In the genomic region with DNA sequence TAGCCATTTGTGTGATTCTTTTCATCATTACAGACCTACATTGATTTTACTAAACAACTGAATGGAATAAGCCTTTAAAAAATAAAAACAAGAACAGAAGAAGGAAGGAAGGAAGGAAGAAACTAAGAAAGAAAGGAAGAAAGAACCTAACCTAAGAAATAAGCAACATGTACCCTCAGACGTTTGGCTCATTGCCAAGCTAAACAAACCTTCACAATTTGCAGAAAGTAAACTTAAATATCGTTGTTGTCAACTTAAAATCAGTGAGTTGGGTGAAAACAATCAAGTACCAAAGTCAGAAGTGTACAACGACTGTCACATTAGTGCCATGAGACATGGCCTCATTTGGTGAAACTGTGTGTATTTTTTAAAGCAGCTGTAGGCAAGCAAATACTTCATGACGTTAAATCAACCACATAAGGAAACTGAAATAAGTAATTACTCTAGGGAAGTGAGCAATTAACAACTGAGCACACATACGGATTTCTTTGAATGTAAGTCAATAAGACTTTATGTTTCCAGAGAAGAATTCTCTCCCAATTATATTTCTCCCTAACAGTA, we compare ENCODE assay signal across 23 cellular contexts.
DNase-seq lines count a peak whose midpoint lies in the region; TF ChIP-seq lines count a peak whose summit lies in the region.
"Had no signal": no experiment of that assay in that cellular context is flagged by ENCODE, and none has a peak within 500 bp of the region (broad histone marks: within the 10 kb centered on the region; RNA-seq: fewer than 3 reads in every experiment).

No MANE protein-coding gene starts in this region.

- H3K27me3 ChIP-seq in BE2C = no peaks in the 10 kb centered on the region
- H3K27me3 ChIP-seq in left ventricle myocardium inferior (ENCODE audit: low read depth) = no peaks in the 10 kb centered on the region
- H3K27me3 ChIP-seq in dorsolateral prefrontal cortex = no peaks in the 10 kb centered on the region
- H3K27me3 ChIP-seq: heart left ventricle, neutrophil, spleen had no signal

- intact Hi-C loops in left ventricle myocardium inferior (cut with micrococcal nuclease) (no loop called here), dorsolateral prefrontal cortex (cut with DNase I) (no loop called here)

- no peak for TF ChIP-seq CTCF in LNCaP clone FGC (IDR thresholded peaks at IDR 0.05; ENCODE audit: control insufficient read depth, extremely low read depth, insufficient read depth)
- TF ChIP-seq CTCF in astrocyte of the spinal cord (IDR thresholded peaks at IDR 0.05; ENCODE audit: low read depth, low read length) = no peak
- TF ChIP-seq CTCF in BE2C (IDR thresholded peaks at IDR 0.05; ENCODE audit: low read depth, low read length) = no peak
- TF ChIP-seq CTCF in left ventricle myocardium inferior (IDR thresholded peaks at IDR 0.05; ENCODE audit: borderline replicate concordance) = no peak
- no peak for TF ChIP-seq CTCF in dorsolateral prefrontal cortex (IDR thresholded peaks at IDR 0.05 in 54 of 56, conservative IDR thresholded peaks at IDR 0.05 in 2 of 56; ENCODE audit: low read depth in 1 of 56, partially characterized antibody in 56 of 56)

- H3K9me3 ChIP-seq in BE2C = no peaks in the 10 kb centered on the region
- H3K9me3 ChIP-seq in left ventricle myocardium inferior (replicated peaks) = peaks cover 7% of the 10 kb centered on the region
- H3K9me3 ChIP-seq: lower lobe of right lung, neutrophil had no signal

- H3K4me3 ChIP-seq in LNCaP clone FGC (ENCODE audit: low read depth, low read length) = no peak overlapping the region
- H3K4me3 ChIP-seq in astrocyte of the spinal cord (ENCODE audit: low read depth, low read length) = no peak overlapping the region
- no peak overlapping the region for H3K4me3 ChIP-seq in BE2C (ENCODE audit: low read depth, low read length)
- no peak overlapping the region for H3K4me3 ChIP-seq in left ventricle myocardium inferior
- no peak overlapping the region for H3K4me3 ChIP-seq in dorsolateral prefrontal cortex
- H3K4me3 ChIP-seq: heart left ventricle, lower lobe of right lung, spleen had no signal

- in situ Hi-C loops in astrocyte of the spinal cord (cut with HindIII; ENCODE audit: low sequenced_read_pairs) = no loop called here

- H3K4me1 ChIP-seq in BE2C (peaks cover 23% of the 10 kb centered on the region), left ventricle myocardium inferior (no peaks in the 10 kb centered on the region)
- H3K4me1 ChIP-seq: heart left ventricle, lower lobe of right lung, spleen had no signal

- DNase-seq in Daoy (ENCODE audit: low read depth) = peak; percentile 4
- DNase-seq in LNCaP clone FGC (ENCODE audit: low read depth) = peak; percentile 11
- DNase-seq in NCI-H69 (lab: John Stamatoyannopoulos, UW) = peak; percentile 94
- peak; percentile 7 for DNase-seq in astrocyte of the spinal cord (ENCODE audit: low read depth, low spot score)
- no peak for DNase-seq in BE2C
- DNase-seq in left ventricle myocardium inferior = no peak
- DNase-seq in activated naive CD4-positive, alpha-beta T cell treated with Interleukin-2 at 50 U/mL for 16 hours = no peak
- no peak for DNase-seq in dorsolateral prefrontal cortex
- DNase-seq: activated CD8-positive, alpha-beta T cell treated with anti-CD3 and anti-CD28 coated beads for 36 hours; activated naive CD4-positive, alpha-beta T cell treated with anti-CD3 and anti-CD28 coated beads for 36 hours; activated T-cell treated with anti-CD3 and anti-CD28 coated beads, Interleukin-2, amount 50 U/mL, for 1 hour; AML-193; anterior cingulate cortex; Calu3; effector memory CD8-positive, alpha-beta T cell; heart left ventricle; KG1; lower lobe of right lung; NCI-H1694 treated with DMSO at 0.1 percent for 48 hours; NCI-H524 treated with DMSO at 0.1 percent for 48 hours; spleen; T-helper 9 cell had no signal

- H3K27ac ChIP-seq in left ventricle myocardium inferior (replicated peaks) (no peak overlapping the region), dorsolateral prefrontal cortex (no peak overlapping the region)
- H3K27ac ChIP-seq: heart left ventricle, lower lobe of right lung, neutrophil, spleen had no signal

- H3K36me3 ChIP-seq in BE2C = no peaks in the 10 kb centered on the region
- H3K36me3 ChIP-seq in left ventricle myocardium inferior = no peaks in the 10 kb centered on the region
- H3K36me3 ChIP-seq: heart left ventricle, lower lobe of right lung, neutrophil, spleen had no signal

Comparison
In these comparisons a context has a peak if more than half of its experiments do, and no peak if none do; other contexts are left out.
1. DNase-seq: peak in Daoy (single experiment), LNCaP clone FGC (single experiment), NCI-H69 (single experiment) and astrocyte of the spinal cord (single experiment); none in BE2C (single experiment), left ventricle myocardium inferior (single experiment), activated naive CD4-positive, alpha-beta T cell treated with Interleukin-2 at 50 U/mL for 16 hours (single experiment) and dorsolateral prefrontal cortex (0 of 10).